8 cellular contexts compared by ENCODE assay signal in the genomic region with DNA sequence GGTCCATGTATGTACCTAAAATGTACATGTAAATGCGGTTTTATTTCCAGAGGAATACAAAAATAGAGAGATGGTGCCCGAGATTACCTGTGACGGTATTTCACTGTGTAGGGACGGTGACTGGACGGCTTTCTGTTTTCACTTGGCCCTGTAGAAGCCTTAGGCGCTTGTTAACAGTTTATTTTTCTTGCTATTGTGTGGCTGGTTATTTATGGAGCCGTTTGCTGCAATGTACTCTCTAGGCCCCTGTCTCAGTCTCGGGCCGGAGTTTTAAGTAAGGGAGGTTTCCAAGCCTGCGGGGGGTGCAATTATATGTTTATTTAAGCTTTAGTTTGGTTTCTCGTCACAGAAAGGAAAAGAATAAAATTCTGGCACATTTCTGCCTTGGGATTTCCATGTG. TPM values are rescaled to one million over a fixed set of nuclear protein-coding genes. Genes with fewer than 3 reads are reported as not detected.
DNase-seq lines count a peak whose midpoint lies in the region; ATAC-seq, FAIRE-seq and TF ChIP-seq lines count a peak whose summit lies in the region.

No MANE protein-coding gene starts in this region.

- no peaks in the 10 kb centered on the region for H3K27me3 Mint-ChIP-seq in astrocyte (ENCODE audit: low read depth, unreplicated experiment)

- dilution Hi-C loops in keratinocyte (cut with MboI; ENCODE audit: extremely low pct_ligation_motif_present, low sequenced_read_pairs): no loop called here

- H3K4me3 ChIP-seq in HL-60 (replicated peaks; ENCODE audit: insufficient read depth, low read length) (peak overlapping the region; percentile 79), astrocyte (ENCODE audit: insufficient read depth, low read depth, low read length) (peak overlapping the region; percentile 97), keratinocyte (ENCODE audit: control insufficient read depth in 2 of 3, extremely low read depth in 1 of 3, insufficient read depth in 2 of 3, low read depth in 1 of 3, low read length in 3 of 3) (peak overlapping the region; percentile 47 to 97 (median 84)), subcutaneous abdominal adipose tissue (ENCODE audit: low read depth in 1 of 5, low read length in 5 of 5) (peak overlapping the region; percentile 83 to 97 (median 88))

- FAIRE-seq in astrocyte (lab: Jason Lieb, UNC): no peak
- FAIRE-seq in keratinocyte (lab: Jason Lieb, UNC): no peak
- no peak for FAIRE-seq in HTR-8/SVneo (lab: Jason Lieb, UNC)

- H3K36me3 Mint-ChIP-seq in astrocyte (ENCODE audit: low read depth, unreplicated experiment): no peaks in the 10 kb centered on the region

- H3K4me1 ChIP-seq in astrocyte (ENCODE audit: insufficient read depth, low read length) (peaks cover 6% of the 10 kb centered on the region), keratinocyte (ENCODE audit: control insufficient read depth, extremely low read depth, insufficient read depth, low read length) (peaks cover 17% of the 10 kb centered on the region), subcutaneous abdominal adipose tissue (ENCODE audit: control insufficient read depth in 5 of 5, insufficient read depth in 5 of 5, low read length in 5 of 5) (peaks cover 3 to 20% (median 17%) of the 10 kb centered on the region in 5 donors)

- H3K79me2 ChIP-seq in astrocyte (ENCODE audit: insufficient read depth, low read length): peaks cover 39% of the 10 kb centered on the region
- H3K79me2 ChIP-seq in keratinocyte (ENCODE audit: control insufficient read depth, insufficient read depth, low read length): peaks cover 14% of the 10 kb centered on the region

- peak overlapping the region; percentile 97 for H3K4me3 Mint-ChIP-seq in astrocyte (ENCODE audit: unreplicated experiment)

- no peaks in the 10 kb centered on the region for H3K9me3 Mint-ChIP-seq in astrocyte (ENCODE audit: unreplicated experiment)

- peak overlapping the region; percentile 89 for H3K9ac ChIP-seq in astrocyte (ENCODE audit: low read length)
- H3K9ac ChIP-seq in keratinocyte (ENCODE audit: control insufficient read depth, extremely low read depth, insufficient read depth, low read length): peak overlapping the region; percentile 87
- peak overlapping the region; percentile 68 to 96 (median 87) for H3K9ac ChIP-seq in subcutaneous abdominal adipose tissue (ENCODE audit: low read length in 5 of 5)

- H3K27ac ChIP-seq in HL-60 (replicated peaks): peak overlapping the region; percentile 89
- H3K27ac ChIP-seq in astrocyte (ENCODE audit: low read depth, low read length): peak overlapping the region; percentile 88
- H3K27ac ChIP-seq in keratinocyte (ENCODE audit: control insufficient read depth, insufficient read depth, low read length): peak overlapping the region; percentile 92
- H3K27ac ChIP-seq in subcutaneous abdominal adipose tissue (ENCODE audit: low read depth, low read length): peak overlapping the region; percentile 90

- H3K27ac Mint-ChIP-seq in astrocyte (ENCODE audit: unreplicated experiment): peak overlapping the region; percentile 96

- H3K27me3 ChIP-seq in HL-60 (ENCODE audit: insufficient read depth, poor library complexity, severe bottlenecking) (no peaks in the 10 kb centered on the region), astrocyte (ENCODE audit: insufficient read depth, low read length) (no peaks in the 10 kb centered on the region), keratinocyte (ENCODE audit: control insufficient read depth, extremely low read depth, insufficient read depth, low read length) (no peaks in the 10 kb centered on the region), subcutaneous abdominal adipose tissue (ENCODE audit: control insufficient read depth in 5 of 5, insufficient read depth in 4 of 5, low read length in 5 of 5) (no peaks in the 10 kb centered on the region)

- H4K20me1 ChIP-seq in astrocyte (ENCODE audit: insufficient read depth, low read length) (no peaks in the 10 kb centered on the region), keratinocyte (ENCODE audit: control insufficient read depth, extremely low read depth, insufficient read depth, low read length) (no peaks in the 10 kb centered on the region)

- DNase-seq in GM03348 (ENCODE audit: low spot score) (peak; percentile 6), HL-60 (ENCODE audit: low read depth in 1 of 2, low spot score in 1 of 2) (no peak), astrocyte (ENCODE audit: low read depth) (no peak), keratinocyte (ENCODE audit: low read depth, low spot score) (no peak), NCI-H526 treated with DMSO at 0.1 percent for 48 hours (lab: John Stamatoyannopoulos, UW) (no peak), HTR-8/SVneo (ENCODE audit: insufficient read length, low spot score) (no peak)

- peak; percentile 27 for ATAC-seq in GM21381 (IDR thresholded peaks at IDR 0.05; ENCODE audit: unreplicated experiment)

- no peaks in the 10 kb centered on the region for H3K9me1 ChIP-seq in keratinocyte (ENCODE audit: control insufficient read depth, extremely low read depth, insufficient read depth, low read length)

- peak overlapping the region; percentile 90 for H3K4me2 ChIP-seq in astrocyte (ENCODE audit: low read length)
- H3K4me2 ChIP-seq in keratinocyte (ENCODE audit: control insufficient read depth, extremely low read depth, insufficient read depth, low read depth, low read length): peak overlapping the region; percentile 79

- no peaks in the 10 kb centered on the region for H3K36me3 ChIP-seq in astrocyte (ENCODE audit: insufficient read depth, low read length)
- H3K36me3 ChIP-seq in keratinocyte (ENCODE audit: control insufficient read depth in 2 of 2, extremely low read depth in 1 of 2, insufficient read depth in 2 of 2, low read length in 2 of 2): no peaks in the 10 kb centered on the region
- H3K36me3 ChIP-seq in subcutaneous abdominal adipose tissue (ENCODE audit: control insufficient read depth in 5 of 5, insufficient read depth in 5 of 5, low read length in 5 of 5): peaks cover 0 to 9% (median 6%) of the 10 kb centered on the region in 5 donors

- H3K9me3 ChIP-seq in astrocyte (ENCODE audit: insufficient read depth, low read depth, low read length): no peaks in the 10 kb centered on the region
- H3K9me3 ChIP-seq in keratinocyte (ENCODE audit: control insufficient read depth, low read depth, low read length): no peaks in the 10 kb centered on the region
- no peaks in the 10 kb centered on the region for H3K9me3 ChIP-seq in subcutaneous abdominal adipose tissue (ENCODE audit: control insufficient read depth in 5 of 5, low read length in 5 of 5)

- H2AFZ ChIP-seq in astrocyte (ENCODE audit: low read depth, low read length) (peak overlapping the region; percentile 96), keratinocyte (ENCODE audit: control insufficient read depth, low read length) (peak overlapping the region; percentile 100)

- peaks cover 2% of the 10 kb centered on the region for H3K4me1 Mint-ChIP-seq in astrocyte (ENCODE audit: low read depth, unreplicated experiment)

- TF ChIP-seq CTCF in HL-60 (IDR thresholded peaks at IDR 0.05; ENCODE audit: insufficient read depth, low read length): no peak
- TF ChIP-seq CTCF in astrocyte (IDR thresholded peaks at IDR 0.05; ENCODE audit: insufficient read depth, low read depth, low read length): no peak
- no peak for TF ChIP-seq CTCF in keratinocyte (optimal IDR thresholded peaks at IDR 0.05 in 1 of 3, IDR thresholded peaks at IDR 0.05 in 1 of 3, conservative IDR thresholded peaks at IDR 0.05 in 1 of 3; ENCODE audit: extremely low read depth in 1 of 3, insufficient read depth in 2 of 3, low read length in 3 of 3)

RNA-seq across cellular contexts. Expression of a gene that starts 0.4 kb away (rescaled TPM):
- 3.7 and 4.0 TPM in 2 replicates for total RNA-seq in astrocyte
- polyA plus RNA-seq in keratinocyte: 1.4 to 4.9 TPM (median 3.1 TPM) in 3 replicates
- polyA plus RNA-seq in keratinocyte (2011; ENCODE audit: low read depth): 6.0 TPM
- 1.7 and 3.1 TPM in 2 replicates for polyA plus RNA-seq in keratinocyte (2011; cell fraction: cytosol; rRNA removed)
- 4.8 and 7.6 TPM in 2 replicates for polyA plus RNA-seq in keratinocyte (2011; cell fraction: nucleus; rRNA removed)
- polyA plus RNA-seq in keratinocyte (2012; ENCODE audit: low replicate concordance): 2.1 and 2.8 TPM in 2 replicates
- polyA minus RNA-seq in keratinocyte: 0.82 to 5.1 TPM in 2 of 3 replicates, not detected in the other
- polyA minus RNA-seq in keratinocyte (2011; cell fraction: cytosol; rRNA and poly(A)+ RNA removed): not detected
- 1.7 and 2.6 TPM in 2 replicates for polyA minus RNA-seq in keratinocyte (2011; cell fraction: nucleus; rRNA and poly(A)+ RNA removed)

RNA-seq across cellular contexts. Expression of a gene that starts 0.7 kb away (rescaled TPM):
- 13.6 and 15.6 TPM in 2 replicates for total RNA-seq in astrocyte
- 6.9 to 19.5 TPM (median 10.0 TPM) in 3 replicates for polyA plus RNA-seq in keratinocyte
- polyA plus RNA-seq in keratinocyte (2011; ENCODE audit: low read depth): 7.3 TPM
- polyA plus RNA-seq in keratinocyte (2011; cell fraction: cytosol; rRNA removed): 6.7 and 12.9 TPM in 2 replicates
- 6.6 and 9.9 TPM in 2 replicates for polyA plus RNA-seq in keratinocyte (2011; cell fraction: nucleus; rRNA removed)
- polyA plus RNA-seq in keratinocyte (2012; ENCODE audit: low replicate concordance): 11.7 and 14.0 TPM in 2 replicates
- 0.69 to 4.8 TPM (median 1.4 TPM) in 3 replicates for polyA minus RNA-seq in keratinocyte
- polyA minus RNA-seq in keratinocyte (2011; cell fraction: cytosol; rRNA and poly(A)+ RNA removed): not detected
- 2.5 and 3.9 TPM in 2 replicates for polyA minus RNA-seq in keratinocyte (2011; cell fraction: nucleus; rRNA and poly(A)+ RNA removed)
